1 cellular context compared by ENCODE assay signal in genomic region chr7:27345164-27345887, GRCh38.
TF ChIP-seq lines count a peak whose summit lies in the region.

No MANE protein-coding gene starts in this region.

TF ChIP-seq in GM23338, 12 proteins besides CTCF, POLR2A, EP300 and RAD21 (continued from another document):
- TF ChIP-seq, protein P1, sequence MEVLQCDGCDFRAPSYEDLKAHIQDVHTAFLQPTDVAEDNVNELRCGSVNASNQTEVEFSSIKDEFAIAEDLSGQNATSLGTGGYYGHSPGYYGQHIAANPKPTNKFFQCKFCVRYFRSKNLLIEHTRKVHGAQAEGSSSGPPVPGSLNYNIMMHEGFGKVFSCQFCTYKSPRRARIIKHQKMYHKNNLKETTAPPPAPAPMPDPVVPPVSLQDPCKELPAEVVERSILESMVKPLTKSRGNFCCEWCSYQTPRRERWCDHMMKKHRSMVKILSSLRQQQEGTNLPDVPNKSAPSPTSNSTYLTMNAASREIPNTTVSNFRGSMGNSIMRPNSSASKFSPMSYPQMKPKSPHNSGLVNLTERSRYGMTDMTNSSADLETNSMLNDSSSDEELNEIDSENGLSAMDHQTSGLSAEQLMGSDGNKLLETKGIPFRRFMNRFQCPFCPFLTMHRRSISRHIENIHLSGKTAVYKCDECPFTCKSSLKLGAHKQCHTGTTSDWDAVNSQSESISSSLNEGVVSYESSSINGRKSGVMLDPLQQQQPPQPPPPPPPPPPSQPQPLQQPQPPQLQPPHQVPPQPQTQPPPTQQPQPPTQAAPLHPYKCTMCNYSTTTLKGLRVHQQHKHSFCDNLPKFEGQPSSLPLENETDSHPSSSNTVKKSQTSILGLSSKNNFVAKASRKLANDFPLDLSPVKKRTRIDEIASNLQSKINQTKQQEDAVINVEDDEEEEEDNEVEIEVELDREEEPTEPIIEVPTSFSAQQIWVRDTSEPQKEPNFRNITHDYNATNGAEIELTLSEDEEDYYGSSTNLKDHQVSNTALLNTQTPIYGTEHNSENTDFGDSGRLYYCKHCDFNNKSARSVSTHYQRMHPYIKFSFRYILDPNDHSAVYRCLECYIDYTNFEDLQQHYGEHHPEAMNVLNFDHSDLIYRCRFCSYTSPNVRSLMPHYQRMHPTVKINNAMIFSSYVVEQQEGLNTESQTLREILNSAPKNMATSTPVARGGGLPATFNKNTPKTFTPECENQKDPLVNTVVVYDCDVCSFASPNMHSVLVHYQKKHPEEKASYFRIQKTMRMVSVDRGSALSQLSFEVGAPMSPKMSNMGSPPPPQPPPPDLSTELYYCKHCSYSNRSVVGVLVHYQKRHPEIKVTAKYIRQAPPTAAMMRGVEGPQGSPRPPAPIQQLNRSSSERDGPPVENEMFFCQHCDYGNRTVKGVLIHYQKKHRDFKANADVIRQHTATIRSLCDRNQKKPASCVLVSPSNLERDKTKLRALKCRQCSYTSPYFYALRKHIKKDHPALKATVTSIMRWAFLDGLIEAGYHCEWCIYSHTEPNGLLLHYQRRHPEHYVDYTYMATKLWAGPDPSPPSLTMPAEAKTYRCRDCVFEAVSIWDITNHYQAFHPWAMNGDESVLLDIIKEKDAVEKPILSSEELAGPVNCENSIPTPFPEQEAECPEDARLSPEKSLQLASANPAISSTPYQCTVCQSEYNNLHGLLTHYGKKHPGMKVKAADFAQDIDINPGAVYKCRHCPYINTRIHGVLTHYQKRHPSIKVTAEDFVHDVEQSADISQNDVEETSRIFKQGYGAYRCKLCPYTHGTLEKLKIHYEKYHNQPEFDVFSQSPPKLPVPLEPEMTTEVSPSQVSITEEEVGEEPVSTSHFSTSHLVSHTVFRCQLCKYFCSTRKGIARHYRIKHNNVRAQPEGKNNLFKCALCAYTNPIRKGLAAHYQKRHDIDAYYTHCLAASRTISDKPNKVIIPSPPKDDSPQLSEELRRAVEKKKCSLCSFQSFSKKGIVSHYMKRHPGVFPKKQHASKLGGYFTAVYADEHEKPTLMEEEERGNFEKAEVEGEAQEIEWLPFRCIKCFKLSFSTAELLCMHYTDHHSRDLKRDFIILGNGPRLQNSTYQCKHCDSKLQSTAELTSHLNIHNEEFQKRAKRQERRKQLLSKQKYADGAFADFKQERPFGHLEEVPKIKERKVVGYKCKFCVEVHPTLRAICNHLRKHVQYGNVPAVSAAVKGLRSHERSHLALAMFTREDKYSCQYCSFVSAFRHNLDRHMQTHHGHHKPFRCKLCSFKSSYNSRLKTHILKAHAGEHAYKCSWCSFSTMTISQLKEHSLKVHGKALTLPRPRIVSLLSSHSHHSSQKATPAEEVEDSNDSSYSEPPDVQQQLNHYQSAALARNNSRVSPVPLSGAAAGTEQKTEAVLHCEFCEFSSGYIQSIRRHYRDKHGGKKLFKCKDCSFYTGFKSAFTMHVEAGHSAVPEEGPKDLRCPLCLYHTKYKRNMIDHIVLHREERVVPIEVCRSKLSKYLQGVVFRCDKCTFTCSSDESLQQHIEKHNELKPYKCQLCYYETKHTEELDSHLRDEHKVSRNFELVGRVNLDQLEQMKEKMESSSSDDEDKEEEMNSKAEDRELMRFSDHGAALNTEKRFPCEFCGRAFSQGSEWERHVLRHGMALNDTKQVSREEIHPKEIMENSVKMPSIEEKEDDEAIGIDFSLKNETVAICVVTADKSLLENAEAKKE (CRISPR knock-in tag; IDR thresholded peaks at IDR 0.05): no peak
TF ChIP-seq in GM23338: peak in this region for 0.
